7 cellular contexts compared by ENCODE assay signal in genomic region chr19:48896191-48896720, GRCh38. TPM values are rescaled to one million over a fixed set of nuclear protein-coding genes. Genes with fewer than 3 reads are reported as not detected.
DNase-seq lines count a peak whose midpoint lies in the region; ATAC-seq and TF ChIP-seq lines count a peak whose summit lies in the region.
"Had no signal": no experiment of that assay in that cellular context is flagged by ENCODE, and none has a peak within 500 bp of the region (broad histone marks: within the 10 kb centered on the region; RNA-seq: fewer than 3 reads in every experiment).

No MANE protein-coding gene starts in this region.

- intact Hi-C loops in Right ventricle myocardium inferior (cut with DNase I) = no loop called here

- peak; percentile 51 for ATAC-seq in Right ventricle myocardium inferior
- no peak for ATAC-seq in stimulated activated memory B cell treated with anti-CD40 and anti-IgM and Interleukin-4, amounts not matched to agents 10 μg/mL and 1 μg/mL and 100 μg/mL, for 72 hours
- no peak for ATAC-seq in HG03139 (IDR thresholded peaks at IDR 0.05; ENCODE audit: unreplicated experiment)

- peak overlapping the region; percentile 69 for H3K4me3 Mint-ChIP-seq in stimulated activated memory B cell treated with anti-CD40 and anti-IgM and Interleukin-4, amounts not matched to agents 10 μg/mL and 1 μg/mL and 100 μg/mL, for 72 hours
- H3K4me3 Mint-ChIP-seq in osteocyte (ENCODE audit: unreplicated experiment) = no peak overlapping the region

- no peaks in the 10 kb centered on the region for H3K9me3 Mint-ChIP-seq in stimulated activated memory B cell treated with anti-CD40 and anti-IgM and Interleukin-4, amounts not matched to agents 10 μg/mL and 1 μg/mL and 100 μg/mL, for 72 hours
- no peaks in the 10 kb centered on the region for H3K9me3 Mint-ChIP-seq in osteocyte (ENCODE audit: unreplicated experiment)

- DNase-seq in NCI-H1436 (lab: John Stamatoyannopoulos, UW) (peak; percentile 13), NCI-H1436 treated with DMSO at 0.1 percent for 48 hours (lab: John Stamatoyannopoulos, UW) (no peak), Right ventricle myocardium inferior (ENCODE audit: missing footprints) (peak; percentile 84), osteocyte (ENCODE audit: extremely low spot score, unreplicated experiment) (no peak)

- no peak for TF ChIP-seq CTCF in osteocyte (IDR thresholded peaks at IDR 0.05)

- peak overlapping the region; percentile 69 for H3K27ac Mint-ChIP-seq in stimulated activated memory B cell treated with anti-CD40 and anti-IgM and Interleukin-4, amounts not matched to agents 10 μg/mL and 1 μg/mL and 100 μg/mL, for 72 hours
- H3K27ac Mint-ChIP-seq in osteocyte (ENCODE audit: unreplicated experiment) = no peak overlapping the region

- peaks cover 47% of the 10 kb centered on the region for H3K4me1 Mint-ChIP-seq in stimulated activated memory B cell treated with anti-CD40 and anti-IgM and Interleukin-4, amounts not matched to agents 10 μg/mL and 1 μg/mL and 100 μg/mL, for 72 hours
- H3K4me1 Mint-ChIP-seq in osteocyte (ENCODE audit: unreplicated experiment) = peaks cover 15% of the 10 kb centered on the region

- peaks cover 34% of the 10 kb centered on the region for H3K27me3 Mint-ChIP-seq in stimulated activated memory B cell treated with anti-CD40 and anti-IgM and Interleukin-4, amounts not matched to agents 10 μg/mL and 1 μg/mL and 100 μg/mL, for 72 hours
- H3K27me3 Mint-ChIP-seq in osteocyte (ENCODE audit: unreplicated experiment) = no peaks in the 10 kb centered on the region

- no peaks in the 10 kb centered on the region for H3K36me3 Mint-ChIP-seq in stimulated activated memory B cell treated with anti-CD40 and anti-IgM and Interleukin-4, amounts not matched to agents 10 μg/mL and 1 μg/mL and 100 μg/mL, for 72 hours
- H3K36me3 Mint-ChIP-seq in osteocyte (ENCODE audit: unreplicated experiment) = peaks cover 2% of the 10 kb centered on the region

RNA-seq across cellular contexts. Expression of gene TULP2, which starts 2.3 kb away (rescaled TPM):
- total RNA-seq in Right ventricle myocardium inferior (not detected), osteocyte (not detected in 2 replicates)
- total RNA-seq: T-helper 2 cell treated with Interferon-gamma antibody and Interleukin-4, amounts not matched to agents 100 ng/mL and 5 ng/mL, for 36 hours had no signal

RNA-seq across cellular contexts. Expression of gene NUCB1, which starts 3.9 kb away (rescaled TPM):
- total RNA-seq in Right ventricle myocardium inferior (246 TPM), osteocyte (260 and 264 TPM in 2 replicates)

RNA-seq across cellular contexts. Expression of gene PPP1R15A, which starts 24.0 kb away (rescaled TPM):
- total RNA-seq in Right ventricle myocardium inferior = 64.8 TPM
- total RNA-seq in osteocyte = 96.5 and 118 TPM in 2 replicates

RNA-seq across cellular contexts. Expression of gene PLEKHA4, which starts 27.8 kb away (rescaled TPM):
- total RNA-seq in Right ventricle myocardium inferior (23.8 TPM), osteocyte (31.0 and 40.0 TPM in 2 replicates)

RNA-seq across cellular contexts. Expression of gene DHDH, which starts 37.2 kb away (rescaled TPM):
- total RNA-seq in Right ventricle myocardium inferior (not detected), osteocyte (0.67 TPM in 1 of 2 replicates, not detected in the other)

Comparison
In these comparisons a context has a peak if more than half of its experiments do, and no peak if none do; other contexts are left out.
1. DNase-seq: peak in NCI-H1436 (single experiment) and Right ventricle myocardium inferior (single experiment); none in NCI-H1436 treated with DMSO at 0.1 percent for 48 hours (single experiment) and osteocyte (single experiment).